ENCODE assay signal across 2 cellular contexts in the genomic region with DNA sequence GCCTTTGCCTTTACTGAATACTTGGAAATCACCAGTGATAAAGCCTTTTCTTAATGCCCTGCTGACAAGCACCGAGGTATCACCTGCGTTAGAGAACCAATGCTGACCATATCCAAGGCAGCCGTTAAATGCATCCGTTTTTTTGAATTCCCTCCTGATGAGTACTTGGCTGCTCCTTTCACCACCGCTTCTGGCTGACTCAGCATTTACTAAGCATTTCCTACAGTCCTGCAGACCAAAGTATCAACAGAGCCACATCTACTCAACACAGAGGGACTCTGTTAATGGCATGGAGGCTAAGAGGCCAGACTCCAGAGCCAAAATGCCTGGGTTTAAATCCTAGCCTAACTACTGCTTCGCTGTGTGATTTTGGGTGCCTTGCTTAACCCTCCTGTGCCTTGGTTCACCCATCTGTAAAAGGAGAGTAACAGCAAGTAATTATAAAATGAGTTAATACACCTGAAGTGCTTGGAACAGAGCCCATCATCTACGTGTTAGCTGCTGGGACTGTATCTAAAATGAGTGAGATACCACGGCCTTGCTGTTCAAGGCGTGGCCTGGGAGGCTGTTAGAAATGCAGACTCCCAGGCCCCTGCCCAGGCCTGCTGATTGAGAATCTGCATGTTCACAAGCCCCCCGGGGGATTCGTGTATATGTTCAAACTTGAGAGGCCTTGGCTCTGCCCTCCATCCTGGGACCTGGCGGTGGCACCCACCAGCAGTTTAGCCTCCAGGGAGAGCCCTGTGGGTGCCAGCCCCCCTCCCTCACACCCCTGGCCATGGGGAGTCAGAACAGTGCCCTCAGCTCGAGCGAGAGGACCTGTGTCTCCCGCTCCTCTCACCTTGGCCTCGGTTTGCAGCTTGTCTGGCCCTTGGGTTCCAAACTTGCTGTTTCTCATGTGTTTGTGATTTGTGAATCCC.
TF ChIP-seq lines count a peak whose summit lies in the region.

No MANE protein-coding gene starts in this region.

TF ChIP-seq in GM23338, 12 proteins besides CTCF, POLR2A, EP300 and RAD21:
- TF ChIP-seq ZNF331 (CRISPR knock-in tag; IDR thresholded peaks at IDR 0.05; ENCODE audit: low read depth): no peak
- TF ChIP-seq JUNB (IDR thresholded peaks at IDR 0.05; ENCODE audit: unreplicated experiment): no peak
- TF ChIP-seq, protein P1, sequence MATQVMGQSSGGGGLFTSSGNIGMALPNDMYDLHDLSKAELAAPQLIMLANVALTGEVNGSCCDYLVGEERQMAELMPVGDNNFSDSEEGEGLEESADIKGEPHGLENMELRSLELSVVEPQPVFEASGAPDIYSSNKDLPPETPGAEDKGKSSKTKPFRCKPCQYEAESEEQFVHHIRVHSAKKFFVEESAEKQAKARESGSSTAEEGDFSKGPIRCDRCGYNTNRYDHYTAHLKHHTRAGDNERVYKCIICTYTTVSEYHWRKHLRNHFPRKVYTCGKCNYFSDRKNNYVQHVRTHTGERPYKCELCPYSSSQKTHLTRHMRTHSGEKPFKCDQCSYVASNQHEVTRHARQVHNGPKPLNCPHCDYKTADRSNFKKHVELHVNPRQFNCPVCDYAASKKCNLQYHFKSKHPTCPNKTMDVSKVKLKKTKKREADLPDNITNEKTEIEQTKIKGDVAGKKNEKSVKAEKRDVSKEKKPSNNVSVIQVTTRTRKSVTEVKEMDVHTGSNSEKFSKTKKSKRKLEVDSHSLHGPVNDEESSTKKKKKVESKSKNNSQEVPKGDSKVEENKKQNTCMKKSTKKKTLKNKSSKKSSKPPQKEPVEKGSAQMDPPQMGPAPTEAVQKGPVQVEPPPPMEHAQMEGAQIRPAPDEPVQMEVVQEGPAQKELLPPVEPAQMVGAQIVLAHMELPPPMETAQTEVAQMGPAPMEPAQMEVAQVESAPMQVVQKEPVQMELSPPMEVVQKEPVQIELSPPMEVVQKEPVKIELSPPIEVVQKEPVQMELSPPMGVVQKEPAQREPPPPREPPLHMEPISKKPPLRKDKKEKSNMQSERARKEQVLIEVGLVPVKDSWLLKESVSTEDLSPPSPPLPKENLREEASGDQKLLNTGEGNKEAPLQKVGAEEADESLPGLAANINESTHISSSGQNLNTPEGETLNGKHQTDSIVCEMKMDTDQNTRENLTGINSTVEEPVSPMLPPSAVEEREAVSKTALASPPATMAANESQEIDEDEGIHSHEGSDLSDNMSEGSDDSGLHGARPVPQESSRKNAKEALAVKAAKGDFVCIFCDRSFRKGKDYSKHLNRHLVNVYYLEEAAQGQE (IDR thresholded peaks at IDR 0.05; ENCODE audit: unreplicated experiment): no peak
- TF ChIP-seq POLR2AphosphoS5 (IDR thresholded peaks at IDR 0.05; ENCODE audit: low read depth): no peak
- no peak for TF ChIP-seq EZH2phosphoT487 (IDR thresholded peaks at IDR 0.05; ENCODE audit: unreplicated experiment)

TF ChIP-seq in WTC11, 78 proteins besides CTCF, POLR2A, EP300 and RAD21:
- TF ChIP-seq, protein P2, sequence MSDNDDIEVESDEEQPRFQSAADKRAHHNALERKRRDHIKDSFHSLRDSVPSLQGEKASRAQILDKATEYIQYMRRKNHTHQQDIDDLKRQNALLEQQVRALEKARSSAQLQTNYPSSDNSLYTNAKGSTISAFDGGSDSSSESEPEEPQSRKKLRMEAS (CRISPR knock-in tag; IDR thresholded peaks at IDR 0.05): no peak
- TF ChIP-seq ZBTB21 (CRISPR knock-in tag; IDR thresholded peaks at IDR 0.05; ENCODE audit: borderline replicate concordance) (no peak), ATF1 (CRISPR knock-in tag; IDR thresholded peaks at IDR 0.05) (no peak), JUN (CRISPR knock-in tag; IDR thresholded peaks at IDR 0.05) (no peak)
- TF ChIP-seq, protein P3, sequence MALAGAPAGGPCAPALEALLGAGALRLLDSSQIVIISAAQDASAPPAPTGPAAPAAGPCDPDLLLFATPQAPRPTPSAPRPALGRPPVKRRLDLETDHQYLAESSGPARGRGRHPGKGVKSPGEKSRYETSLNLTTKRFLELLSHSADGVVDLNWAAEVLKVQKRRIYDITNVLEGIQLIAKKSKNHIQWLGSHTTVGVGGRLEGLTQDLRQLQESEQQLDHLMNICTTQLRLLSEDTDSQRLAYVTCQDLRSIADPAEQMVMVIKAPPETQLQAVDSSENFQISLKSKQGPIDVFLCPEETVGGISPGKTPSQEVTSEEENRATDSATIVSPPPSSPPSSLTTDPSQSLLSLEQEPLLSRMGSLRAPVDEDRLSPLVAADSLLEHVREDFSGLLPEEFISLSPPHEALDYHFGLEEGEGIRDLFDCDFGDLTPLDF (CRISPR knock-in tag; IDR thresholded peaks at IDR 0.05): no peak
